Comparison of ENCODE assay signal across 30 cellular contexts in genomic region chr9:130519927-130520326, GRCh38.
"Had no signal": no experiment of that assay in that cellular context is flagged by ENCODE, and none has a peak within 500 bp of the region (broad histone marks: within the 10 kb centered on the region; RNA-seq: fewer than 3 reads in every experiment).

No MANE protein-coding gene starts in this region.

- ATAC-seq: activated CD8-positive, alpha-beta T cell treated with anti-CD3 and anti-CD28 coated beads for 36 hours; activated naive CD8-positive, alpha-beta T cell treated with anti-CD3 and anti-CD28 coated beads, Interleukin-2, amount 50 U/mL, for 24 hours; activated T-cell treated with anti-CD3 and anti-CD28 coated beads, Interleukin-2, amount 50 U/mL, for 4 hours; activated T-cell treated with anti-CD3 and anti-CD28 coated beads, Interleukin-2, amount 50 U/mL, for 72 hours; activated T-helper 17 cell treated with anti-CD3 and anti-CD28 coated beads, Interleukin-2, amount 50 U/mL, for 72 hours had no signal

- H3K27ac ChIP-seq: ascending aorta, cardiac muscle cell, VCaP had no signal

- H3K36me3 ChIP-seq: ascending aorta, cardiac muscle cell had no signal

- H3K27me3 ChIP-seq: ascending aorta, cardiac muscle cell had no signal

- H3K9me3 ChIP-seq: ascending aorta had no signal

- DNase-seq: activated B cell treated with CpG ODN at 0.5 μM for 24 hours; activated CD4-positive, alpha-beta memory T cell treated with anti-CD3 and anti-CD28 coated beads for 36 hours; activated CD4-positive, alpha-beta T cell treated with anti-CD3 and anti-CD28 coated beads for 4 hours; activated CD4-positive, alpha-beta T cell treated with anti-CD3 and anti-CD28 coated beads, Interleukin-2, amount 10 ng/mL, durations not matched to agents 24 days and 14 days; activated CD4-positive, alpha-beta T cell treated with anti-CD3 and anti-CD28 coated beads, Interleukin-2, amount 50 U/mL, for 1 hour; activated CD4-positive, alpha-beta T cell treated with anti-CD3 and anti-CD28 coated beads, Interleukin-2, amount 50 U/mL, for 4 hours; activated CD8-positive, alpha-beta memory T cell treated with anti-CD3 and anti-CD28 coated beads, Interleukin-2, amount 50 U/mL, for 4 hours; activated CD8-positive, alpha-beta T cell treated with anti-CD3 and anti-CD28 coated beads for 36 hours; activated effector memory CD4-positive, alpha-beta T cell treated with anti-CD3 and anti-CD28 coated beads, Interleukin-2, amount 50 U/mL, for 16 hours; activated naive CD4-positive, alpha-beta T cell treated with anti-CD3 and anti-CD28 coated beads, Interleukin-2, amount 10 ng/mL, durations not matched to agents 7 days and 5 days; activated naive CD4-positive, alpha-beta T cell treated with Interleukin-2 at 50 U/mL for 16 hours; activated naive CD8-positive, alpha-beta T cell treated with anti-CD3 and anti-CD28 coated beads, Interleukin-2, amount 10 ng/mL, durations not matched to agents 7 days and 5 days; activated naive CD8-positive, alpha-beta T cell treated with anti-CD3 and anti-CD28 coated beads, Interleukin-2, amount 50 U/mL, for 24 hours; activated T-cell treated with anti-CD3 and anti-CD28 coated beads for 4 hours; activated T-cell treated with anti-CD3 and anti-CD28 coated beads, Interleukin-2, amount 50 U/mL, for 1 hour; activated T-cell treated with anti-CD3 and anti-CD28 coated beads, Interleukin-2, amount 50 U/mL, for 4 hours; activated T-cell treated with anti-CD3 and anti-CD28 coated beads, Interleukin-2, amount 50 U/mL, for 72 hours; amygdala; anterior cingulate cortex; caudate nucleus; cerebellar nuclear complex; T-helper 1 cell; T-helper 2 cell; T-helper 9 cell had no signal

- H3K4me3 ChIP-seq: ascending aorta, cardiac muscle cell had no signal

- FAIRE-seq: bronchial epithelial cell, TTC549 had no signal

- H3K4me1 ChIP-seq: ascending aorta had no signal
